In the genomic region with DNA sequence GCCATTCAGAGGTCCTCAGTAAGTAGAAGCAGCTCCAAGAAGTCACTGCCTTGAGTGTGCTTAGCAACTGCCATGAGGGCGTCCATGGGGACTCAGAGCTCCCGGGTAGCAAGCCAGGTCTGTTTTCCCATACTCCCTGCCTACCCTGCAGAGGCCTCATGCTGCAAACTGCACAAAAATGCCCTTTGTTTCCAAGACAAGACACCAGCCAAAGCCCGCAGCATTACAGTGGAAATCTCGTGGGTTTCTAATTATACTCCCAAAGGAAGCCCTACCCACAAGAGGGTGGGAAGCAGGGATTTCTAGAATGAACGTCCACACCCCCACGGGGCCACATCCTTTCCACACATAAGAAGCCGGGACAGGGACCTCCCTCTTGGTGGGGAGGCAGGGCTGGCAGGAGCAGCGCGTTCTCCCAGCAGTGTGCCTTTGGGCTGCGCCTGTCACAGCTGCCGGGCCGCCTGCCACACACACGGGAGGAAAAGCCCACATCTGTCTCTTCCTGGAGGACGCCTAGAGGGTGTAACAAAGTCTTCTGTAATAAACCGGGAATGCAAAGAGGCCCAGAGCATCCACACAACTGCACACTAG, we compare ENCODE assay signal across 1 cellular context.
TF ChIP-seq lines count a peak whose summit lies in the region.

No MANE protein-coding gene starts in this region.

TF ChIP-seq in endothelial cell of umbilical vein, 7 proteins besides CTCF, POLR2A, EP300 and RAD21 (continued from another document):
- no peak for TF ChIP-seq JUN (IDR thresholded peaks at IDR 0.05; ENCODE audit: borderline replicate concordance, insufficient read depth, insufficient read length, low read depth)
- no peak for TF ChIP-seq FOS (IDR thresholded peaks at IDR 0.05; ENCODE audit: borderline replicate concordance, insufficient read depth, low read length)
- TF ChIP-seq POLR2AphosphoS5 (IDR thresholded peaks at IDR 0.05; ENCODE audit: insufficient read depth, low read depth, low read length) = no peak
- TF ChIP-seq EZH2 (IDR thresholded peaks at IDR 0.05; ENCODE audit: borderline replicate concordance, low read depth, low read length, severe bottlenecking) = no peak
- TF ChIP-seq, protein P1, sequence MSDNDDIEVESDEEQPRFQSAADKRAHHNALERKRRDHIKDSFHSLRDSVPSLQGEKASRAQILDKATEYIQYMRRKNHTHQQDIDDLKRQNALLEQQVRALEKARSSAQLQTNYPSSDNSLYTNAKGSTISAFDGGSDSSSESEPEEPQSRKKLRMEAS (IDR thresholded peaks at IDR 0.05; ENCODE audit: insufficient read depth, insufficient read length) = no peak
TF ChIP-seq in endothelial cell of umbilical vein: peak in this region for 0.
